Comparison of ENCODE assay signal across 1 cellular context in genomic region chr17:79952265-79952877, GRCh38.
TF ChIP-seq lines count a peak whose summit lies in the region.

No MANE protein-coding gene starts in this region.

TF ChIP-seq in GM23338, 12 proteins besides CTCF, POLR2A, EP300 and RAD21 (continued from another document):
- TF ChIP-seq ZNF462 (CRISPR knock-in tag; IDR thresholded peaks at IDR 0.05), result no peak
TF ChIP-seq in GM23338: peak in this region for 0.
